In the genomic region with DNA sequence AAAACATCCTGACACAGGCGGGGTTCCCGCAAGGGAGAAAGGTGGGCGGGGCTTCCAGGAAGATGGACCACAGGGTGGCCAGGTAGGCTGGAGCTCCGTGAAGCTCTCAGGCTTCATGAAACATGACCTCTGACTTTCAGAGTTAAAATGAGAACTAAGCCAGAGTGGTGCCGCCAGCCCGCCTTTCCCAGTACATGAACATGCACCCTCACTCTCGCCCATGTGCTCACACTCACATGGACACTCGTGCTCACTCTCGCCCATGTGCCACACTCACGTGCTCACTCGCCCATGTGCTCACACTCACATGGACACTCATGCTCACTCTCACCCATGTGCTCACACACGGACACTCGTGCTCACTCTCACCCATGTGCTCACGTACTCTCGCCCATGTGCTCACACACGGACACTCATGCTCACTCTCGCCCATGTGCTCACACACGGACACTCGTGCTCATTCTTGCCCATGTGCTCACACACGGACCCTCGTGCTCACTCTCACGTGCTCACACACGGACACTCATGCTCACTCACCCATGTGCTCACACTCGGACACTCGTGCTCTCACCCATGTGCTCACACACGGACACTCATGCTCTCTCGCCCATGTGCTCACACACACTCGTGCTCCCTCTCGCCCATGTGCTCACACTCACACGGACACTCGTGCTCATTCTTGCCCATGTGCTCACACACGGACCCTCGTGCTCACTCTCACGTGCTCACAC, we compare ENCODE assay signal across 1 cellular context.
TF ChIP-seq lines count a peak whose summit lies in the region.

No MANE protein-coding gene starts in this region.

TF ChIP-seq in HepG2, 621 proteins besides CTCF, POLR2A, EP300 and RAD21:
- no peak for TF ChIP-seq ZNF121 (CRISPR knock-in tag; IDR thresholded peaks at IDR 0.05)
- TF ChIP-seq, protein P1, sequence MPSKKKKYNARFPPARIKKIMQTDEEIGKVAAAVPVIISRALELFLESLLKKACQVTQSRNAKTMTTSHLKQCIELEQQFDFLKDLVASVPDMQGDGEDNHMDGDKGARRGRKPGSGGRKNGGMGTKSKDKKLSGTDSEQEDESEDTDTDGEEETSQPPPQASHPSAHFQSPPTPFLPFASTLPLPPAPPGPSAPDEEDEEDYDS (CRISPR knock-in tag; IDR thresholded peaks at IDR 0.05), result no peak
- no peak for TF ChIP-seq ZNF260 (CRISPR knock-in tag; IDR thresholded peaks at IDR 0.05; ENCODE audit: borderline replicate concordance, low read depth)
- TF ChIP-seq THAP11 (CRISPR knock-in tag; IDR thresholded peaks at IDR 0.05), result no peak
- TF ChIP-seq ZNF687 (CRISPR knock-in tag; IDR thresholded peaks at IDR 0.05), result peak; percentile 17
- 0 out of 2 replicates have a peak, but pooled peaks have one; percentile 21 for TF ChIP-seq SSRP1 (CRISPR knock-in tag; IDR thresholded peaks at IDR 0.05)
- peak; percentile 39 for TF ChIP-seq AGO2 (optimal IDR thresholded peaks at IDR 0.05; ENCODE audit: low read depth, low read length)
- TF ChIP-seq HNRNPLL (IDR thresholded peaks at IDR 0.05; ENCODE audit: low read depth, low read length, poor library complexity, severe bottlenecking), result peak; percentile 70
- peak; percentile 100 for TF ChIP-seq MNT (IDR thresholded peaks at IDR 0.05)
- TF ChIP-seq SMARCC2 (IDR thresholded peaks at IDR 0.05), result no peak
- peak; percentile 64 for TF ChIP-seq TARDBP (CRISPR knock-in tag; IDR thresholded peaks at IDR 0.05)
